10 cellular contexts compared by ENCODE assay signal in genomic region chr5:42944989-42945388, GRCh38.
A peak's percentile ranks its signal among the peaks of the same experiment; 100 is the strongest.
DNase-seq lines count a peak whose midpoint lies in the region; ATAC-seq and TF ChIP-seq lines count a peak whose summit lies in the region.
"Had no signal": no experiment of that assay in that cellular context is flagged by ENCODE, and none has a peak within 500 bp of the region (broad histone marks: within the 10 kb centered on the region; RNA-seq: fewer than 3 reads in every experiment).

No MANE protein-coding gene starts in this region.

- H3K27ac ChIP-seq in GM23248 (peak overlapping the region; percentile 58), epithelial cell of prostate (peak overlapping the region; percentile 27), GM23338 (ENCODE audit: low read depth) (no peak overlapping the region)
- H3K27ac ChIP-seq: thoracic aorta had no signal

- H3K4me3 ChIP-seq in GM23248 (no peak overlapping the region), GM23338 (no peak overlapping the region)
- H3K4me3 ChIP-seq: thoracic aorta had no signal

- H3K9me3 ChIP-seq in GM23248 (ENCODE audit: low read depth), result no peaks in the 10 kb centered on the region
- H3K9me3 ChIP-seq: thoracic aorta had no signal

- no peaks in the 10 kb centered on the region for H3K79me2 ChIP-seq in GM23248 (ENCODE audit: insufficient read depth)
- H3K79me2 ChIP-seq in GM23338 (replicated peaks; ENCODE audit: insufficient read depth), result no peaks in the 10 kb centered on the region

- H4K20me1 ChIP-seq in GM23248 (ENCODE audit: insufficient read depth) (no peaks in the 10 kb centered on the region), GM23338 (replicated peaks; ENCODE audit: insufficient read depth) (0 out of 2 replicates have a peak, but pooled peaks cover 3% of the 10 kb centered on the region)

- H3K27me3 ChIP-seq in GM23248 (replicated peaks; ENCODE audit: insufficient read depth) (no peaks in the 10 kb centered on the region), GM23338 (ENCODE audit: insufficient read depth) (peaks cover 41% of the 10 kb centered on the region)

- H3K4me2 ChIP-seq in GM23248 (ENCODE audit: unreplicated experiment) (peak overlapping the region; percentile 62), GM23338 (no peak overlapping the region)

- DNase-seq in GM23248 (peak; percentile 96), RKO (ENCODE audit: low spot score) (peak; percentile 82), epithelial cell of prostate (ENCODE audit: low read depth, low spot score) (peak; percentile 49), osteocyte (ENCODE audit: extremely low spot score, unreplicated experiment) (no peak), cortex of kidney (lab: John Stamatoyannopoulos, UW) (no peak), GM23338 (ENCODE audit: low spot score) (no peak), NCI-H1092 treated with DMSO at 0.1 percent for 48 hours (lab: John Stamatoyannopoulos, UW) (no peak)
- DNase-seq: activated naive CD8-positive, alpha-beta T cell treated with anti-CD3 and anti-CD28 coated beads, Interleukin-2, amount 10 ng/mL, durations not matched to agents 7 days and 5 days had no signal

- H3F3A ChIP-seq in GM23248 (ENCODE audit: insufficient read depth), result peaks cover 22% of the 10 kb centered on the region
- peaks cover 6% of the 10 kb centered on the region; the same call in 1 of the 2 replicates for H3F3A ChIP-seq in GM23338 (replicated peaks; ENCODE audit: low read depth)

- WGBS in GM23248 (ENCODE audit: low coverage in 1 of 2, low lambda C conversion rate in 2 of 2, missing lambda C conversion rate in 2 of 2), 2 experiments, result 37 to 43% methylated on average over 5 of the region's 5 CpGs

- TF ChIP-seq CTCF in osteocyte (IDR thresholded peaks at IDR 0.05), result no peak
- TF ChIP-seq CTCF in GM23338 (conservative IDR thresholded peaks at IDR 0.05; ENCODE audit: low read depth in 2 of 2), result no peak

- no peaks in the 10 kb centered on the region for H3K9me3 Mint-ChIP-seq in osteocyte (ENCODE audit: unreplicated experiment)
- H3K9me3 Mint-ChIP-seq in GM23338, result no peaks in the 10 kb centered on the region
- H3K9me3 Mint-ChIP-seq: activated naive CD8-positive, alpha-beta T cell treated with anti-CD3 and anti-CD28 coated beads, Interleukin-2, amount 10 ng/mL, durations not matched to agents 7 days and 5 days had no signal

- H3K9me2 ChIP-seq in GM23248 (ENCODE audit: insufficient read depth) (no peaks in the 10 kb centered on the region), GM23338 (ENCODE audit: insufficient read depth) (no peaks in the 10 kb centered on the region)

- in situ Hi-C loops in GM23248 (cut with MboI), result no loop called here

- H3K4me3 Mint-ChIP-seq in osteocyte (ENCODE audit: unreplicated experiment) (no peak overlapping the region), GM23338 (no peak overlapping the region)
- H3K4me3 Mint-ChIP-seq: activated naive CD8-positive, alpha-beta T cell treated with anti-CD3 and anti-CD28 coated beads, Interleukin-2, amount 10 ng/mL, durations not matched to agents 7 days and 5 days had no signal

- H3K36me3 ChIP-seq in GM23248 (ENCODE audit: low read depth), result no peaks in the 10 kb centered on the region
- no peaks in the 10 kb centered on the region for H3K36me3 ChIP-seq in GM23338 (ENCODE audit: insufficient read depth)
- H3K36me3 ChIP-seq: thoracic aorta had no signal

- H2AFZ ChIP-seq in GM23248 (peak overlapping the region; percentile 55; the same call in 1 of the 2 replicates), GM23338 (no peak overlapping the region; the same call in 1 of the 2 replicates)

- no peak for ATAC-seq in GM23338
- no peak for ATAC-seq in GM21786 (IDR thresholded peaks at IDR 0.05; ENCODE audit: unreplicated experiment)

- no peaks in the 10 kb centered on the region for H3K27me3 Mint-ChIP-seq in osteocyte (ENCODE audit: unreplicated experiment)
- H3K27me3 Mint-ChIP-seq in GM23338 (ENCODE audit: insufficient read depth, low read depth, poor library complexity), result peaks cover 25% of the 10 kb centered on the region

- H3K27ac Mint-ChIP-seq in osteocyte (ENCODE audit: unreplicated experiment), result peak overlapping the region; percentile 57
- no peak overlapping the region for H3K27ac Mint-ChIP-seq in GM23338
- H3K27ac Mint-ChIP-seq: activated naive CD8-positive, alpha-beta T cell treated with anti-CD3 and anti-CD28 coated beads, Interleukin-2, amount 10 ng/mL, durations not matched to agents 7 days and 5 days had no signal

- H3K4me1 ChIP-seq in GM23248 (ENCODE audit: insufficient read depth) (peaks cover 23% of the 10 kb centered on the region), GM23338 (ENCODE audit: insufficient read depth) (peaks cover 11% of the 10 kb centered on the region)

- H3K9ac ChIP-seq in GM23248, result peak overlapping the region; percentile 25; the same call in 1 of the 2 replicates

- peaks cover 2% of the 10 kb centered on the region for H3K36me3 Mint-ChIP-seq in osteocyte (ENCODE audit: unreplicated experiment)
- no peaks in the 10 kb centered on the region for H3K36me3 Mint-ChIP-seq in GM23338 (ENCODE audit: low read depth)
- H3K36me3 Mint-ChIP-seq: activated naive CD8-positive, alpha-beta T cell treated with anti-CD3 and anti-CD28 coated beads, Interleukin-2, amount 10 ng/mL, durations not matched to agents 7 days and 5 days had no signal

- H3K4me1 Mint-ChIP-seq in osteocyte (ENCODE audit: unreplicated experiment) (peaks cover 23% of the 10 kb centered on the region), GM23338 (peaks cover 23% of the 10 kb centered on the region)

TF ChIP-seq in GM23338, 12 proteins besides CTCF, POLR2A, EP300 and RAD21 (continues in another document):
- no peak for TF ChIP-seq EZH2 (IDR thresholded peaks at IDR 0.05; ENCODE audit: low read depth, unreplicated experiment)
- TF ChIP-seq ZNF114 (CRISPR knock-in tag; IDR thresholded peaks at IDR 0.05), result no peak
- TF ChIP-seq ZNF462 (CRISPR knock-in tag; IDR thresholded peaks at IDR 0.05), result no peak
- no peak for TF ChIP-seq ETS1 (IDR thresholded peaks at IDR 0.05)
- TF ChIP-seq NANOG (IDR thresholded peaks at IDR 0.05; ENCODE audit: borderline replicate concordance), result no peak

Comparison
In these comparisons a context has a peak if more than half of its experiments do, and no peak if none do; other contexts are left out.
1. DNase-seq: peak in GM23248 (single experiment), RKO (single experiment) and epithelial cell of prostate (single experiment); none in osteocyte (single experiment), cortex of kidney (single experiment), GM23338 (single experiment) and NCI-H1092 treated with DMSO at 0.1 percent for 48 hours (single experiment).